In genomic region chr3:64454768-64455167, GRCh38 we compare ENCODE assay signal across 29 cellular contexts.
"Had no signal": no experiment of that assay in that cellular context is flagged by ENCODE, and none has a peak within 500 bp of the region (broad histone marks: within the 10 kb centered on the region; RNA-seq: fewer than 3 reads in every experiment).

No MANE protein-coding gene starts in this region.

- H3K36me3 Mint-ChIP-seq: activated CD4-positive, alpha-beta memory T cell treated with anti-CD3 and anti-CD28 coated beads for 36 hours; activated CD8-positive, alpha-beta memory T cell treated with anti-CD3 and anti-CD28 coated beads, Interleukin-2, amount 10 ng/mL, durations not matched to agents 7 days and 5 days; activated naive CD8-positive, alpha-beta T cell had no signal

- H3K4me1 Mint-ChIP-seq: activated CD4-positive, alpha-beta T cell treated with anti-CD3 and anti-CD28 coated beads for 36 hours; activated T-helper 17 cell treated with anti-CD3 and anti-CD28 coated beads, Interleukin-2, amount 50 U/mL, for 72 hours had no signal

- H3K9me3 Mint-ChIP-seq: activated CD4-positive, alpha-beta memory T cell treated with anti-CD3 and anti-CD28 coated beads for 36 hours; activated CD4-positive, alpha-beta T cell treated with anti-CD3 and anti-CD28 coated beads, Interleukin-2, amount 10 ng/mL, durations not matched to agents 24 days and 14 days; activated T-helper 17 cell treated with anti-CD3 and anti-CD28 coated beads, Interleukin-2, amount 50 U/mL, for 72 hours; effector memory CD8-positive, alpha-beta T cell had no signal

- H3K36me3 ChIP-seq: esophagus muscularis mucosa, gastrocnemius medialis, heart left ventricle had no signal

- H3K4me1 ChIP-seq: body of pancreas, esophagus muscularis mucosa, foreskin keratinocyte, gastrocnemius medialis, heart left ventricle had no signal

- ATAC-seq: activated CD8-positive, alpha-beta memory T cell treated with anti-CD3 and anti-CD28 coated beads, Interleukin-2, amount 10 ng/mL, durations not matched to agents 7 days and 5 days; activated CD8-positive, alpha-beta T cell treated with anti-CD3 and anti-CD28 coated beads, Interleukin-2, amount 10 ng/mL, durations not matched to agents 7 days and 5 days; activated T-helper 17 cell treated with anti-CD3 and anti-CD28 coated beads, Interleukin-2, amount 50 U/mL, for 72 hours; body of pancreas; effector memory CD8-positive, alpha-beta T cell; gastrocnemius medialis; heart left ventricle had no signal

- H3K27ac ChIP-seq: body of pancreas, esophagus muscularis mucosa, foreskin keratinocyte, gastrocnemius medialis, heart left ventricle had no signal

- H3K4me3 ChIP-seq: body of pancreas, esophagus muscularis mucosa, gastrocnemius medialis, heart left ventricle had no signal

- H3K27me3 ChIP-seq: body of pancreas, esophagus muscularis mucosa, gastrocnemius medialis had no signal

- DNase-seq: activated CD4-positive, alpha-beta memory T cell treated with anti-CD3 and anti-CD28 coated beads for 36 hours; activated CD4-positive, alpha-beta T cell treated with anti-CD3 and anti-CD28 coated beads, Interleukin-2, amount 10 ng/mL, durations not matched to agents 24 days and 14 days; activated CD4-positive, CD25-positive, alpha-beta regulatory T cell; activated CD4-positive, CD25-positive, alpha-beta regulatory T cell treated with anti-CD3 and anti-CD28 coated beads, Interleukin-2, amount 50 U/mL, for 72 hours; activated CD8-positive, alpha-beta memory T cell treated with anti-CD3 and anti-CD28 coated beads, Interleukin-2, amount 10 ng/mL, durations not matched to agents 7 days and 5 days; activated CD8-positive, alpha-beta memory T cell treated with anti-CD3 and anti-CD28 coated beads, Interleukin-2, amount 50 U/mL, for 4 hours; activated CD8-positive, alpha-beta T cell treated with anti-CD3 and anti-CD28 coated beads, Interleukin-2, amount 10 ng/mL, durations not matched to agents 7 days and 5 days; activated effector memory CD4-positive, alpha-beta T cell treated with Interleukin-2 at 50 U/mL for 16 hours; activated gamma-delta T cell treated with Interleukin-2 at 50 U/mL for 16 hours; activated naive CD4-positive, alpha-beta T cell treated with anti-CD3 and anti-CD28 coated beads, Interleukin-2, amount 50 U/mL, for 16 hours; activated naive CD4-positive, alpha-beta T cell treated with Interleukin-2 at 50 U/mL for 16 hours; activated T-cell treated with anti-CD3 and anti-CD28 coated beads, Interleukin-2, amount 50 U/mL, for 1 hour; amniotic stem cell; anterior cingulate cortex; body of pancreas; cortex of kidney; dermis blood vessel endothelial cell; effector CD4-positive, alpha-beta T cell; effector memory CD8-positive, alpha-beta T cell; erythroblast; gastrocnemius medialis; glutamatergic neuron; heart left ventricle had no signal

- H3K4me3 Mint-ChIP-seq: activated CD4-positive, alpha-beta memory T cell treated with anti-CD3 and anti-CD28 coated beads for 36 hours; activated CD4-positive, alpha-beta T cell treated with anti-CD3 and anti-CD28 coated beads for 36 hours; activated CD4-positive, alpha-beta T cell treated with anti-CD3 and anti-CD28 coated beads, Interleukin-2, amount 10 ng/mL, durations not matched to agents 24 days and 14 days; activated CD8-positive, alpha-beta memory T cell treated with anti-CD3 and anti-CD28 coated beads, Interleukin-2, amount 10 ng/mL, durations not matched to agents 7 days and 5 days; activated CD8-positive, alpha-beta T cell treated with anti-CD3 and anti-CD28 coated beads, Interleukin-2, amount 10 ng/mL, durations not matched to agents 7 days and 5 days; activated naive CD8-positive, alpha-beta T cell; activated T-helper 17 cell treated with anti-CD3 and anti-CD28 coated beads, Interleukin-2, amount 50 U/mL, for 72 hours; effector memory CD8-positive, alpha-beta T cell had no signal

- H3K27ac Mint-ChIP-seq: activated CD4-positive, alpha-beta memory T cell treated with anti-CD3 and anti-CD28 coated beads for 36 hours; activated CD4-positive, alpha-beta T cell treated with anti-CD3 and anti-CD28 coated beads for 36 hours; activated CD4-positive, alpha-beta T cell treated with anti-CD3 and anti-CD28 coated beads, Interleukin-2, amount 10 ng/mL, durations not matched to agents 24 days and 14 days; activated CD8-positive, alpha-beta memory T cell treated with anti-CD3 and anti-CD28 coated beads, Interleukin-2, amount 10 ng/mL, durations not matched to agents 7 days and 5 days; activated CD8-positive, alpha-beta T cell treated with anti-CD3 and anti-CD28 coated beads, Interleukin-2, amount 10 ng/mL, durations not matched to agents 7 days and 5 days; activated naive CD8-positive, alpha-beta T cell; activated T-helper 17 cell treated with anti-CD3 and anti-CD28 coated beads, Interleukin-2, amount 50 U/mL, for 72 hours; effector memory CD8-positive, alpha-beta T cell had no signal

- FAIRE-seq: colon had no signal

- H3K9me3 ChIP-seq: body of pancreas, esophagus muscularis mucosa, gastrocnemius medialis, heart left ventricle had no signal
